ENCODE assay signal across 9 cellular contexts in the genomic region with DNA sequence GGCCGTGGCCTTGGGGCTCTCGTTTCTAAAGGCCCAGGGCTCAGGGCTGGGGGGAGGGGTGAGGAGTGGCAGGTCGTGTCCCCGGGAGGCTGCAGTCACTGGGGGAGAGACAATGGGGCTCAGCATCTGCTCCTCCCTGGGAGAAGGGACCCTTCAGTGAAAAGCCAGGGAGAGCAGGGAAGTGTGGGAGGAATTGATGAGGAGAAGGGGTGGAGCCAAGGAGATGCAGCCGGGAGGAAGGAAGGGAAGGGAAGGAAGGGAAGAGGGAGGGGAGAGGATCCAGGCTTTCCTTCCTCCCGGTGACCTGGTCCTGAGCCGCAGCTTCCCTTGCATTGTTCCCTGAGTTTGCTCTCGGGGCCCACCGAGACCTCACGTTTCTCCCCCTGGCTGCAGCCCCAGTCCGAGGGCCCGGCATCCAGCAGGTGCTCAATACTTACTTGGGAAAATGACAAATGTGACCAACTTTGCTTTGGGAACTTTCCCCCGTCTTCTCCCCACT. TPM values are rescaled to one million over a fixed set of nuclear protein-coding genes. Genes with fewer than 3 reads are reported as not detected.
DNase-seq lines count a peak whose midpoint lies in the region; ATAC-seq lines count a peak whose summit lies in the region.
"Had no signal": no experiment of that assay in that cellular context is flagged by ENCODE, and none has a peak within 500 bp of the region (broad histone marks: within the 10 kb centered on the region; RNA-seq: fewer than 3 reads in every experiment).

No MANE protein-coding gene starts in this region.

- no peak for DNase-seq in stimulated activated naive CD8-positive, alpha-beta T cell treated with anti-CD3 and anti-CD28 coated beads, Interleukin-15, amount 100 ng/mL, for 72 hours
- no peak for DNase-seq in stimulated activated naive CD8-positive, alpha-beta T cell treated with anti-CD3 and anti-CD28 coated beads, Interleukin-15, Interleukin-2, amounts not matched to agents 100 U/mL and 50 U/mL, for 24 hours
- no peak for DNase-seq in effector memory CD8-positive, alpha-beta T cell
- DNase-seq in mesenchymal stem cell, result peak; percentile 48
- no peak for DNase-seq in OCI-M1 (lab: John Stamatoyannopoulos, UW)
- DNase-seq in mucosa of gallbladder (ENCODE audit: low spot score), result no peak
- no peak for DNase-seq in stimulated activated naive CD4-positive, alpha-beta T cell (lab: John Stamatoyannopoulos, UW)
- DNase-seq in NCI-H2196 (lab: John Stamatoyannopoulos, UW; ENCODE audit: unreplicated experiment), result no peak
- DNase-seq: NCI-H1048 had no signal

- no peak overlapping the region for H2BK120ac ChIP-seq in mesenchymal stem cell (ENCODE audit: low read depth, low read length)

- peak overlapping the region; percentile 81 for H4K91ac ChIP-seq in mesenchymal stem cell (ENCODE audit: low read length)

- H3K4ac ChIP-seq in mesenchymal stem cell (ENCODE audit: low read depth in 1 of 2, low read length in 2 of 2), result peak overlapping the region; percentile 91

- ATAC-seq in stimulated activated naive CD8-positive, alpha-beta T cell treated with anti-CD3 and anti-CD28 coated beads, Interleukin-15, amount 100 ng/mL, for 72 hours, result no peak
- no peak for ATAC-seq in stimulated activated naive CD8-positive, alpha-beta T cell treated with anti-CD3 and anti-CD28 coated beads, Interleukin-15, Interleukin-2, amounts not matched to agents 100 U/mL and 50 U/mL, for 24 hours
- no peak for ATAC-seq in effector memory CD8-positive, alpha-beta T cell (replicated peaks)

- H3K27ac Mint-ChIP-seq in stimulated activated naive CD8-positive, alpha-beta T cell treated with anti-CD3 and anti-CD28 coated beads, Interleukin-15, amount 100 ng/mL, for 72 hours, result no peak overlapping the region
- H3K27ac Mint-ChIP-seq in effector memory CD8-positive, alpha-beta T cell, result no peak overlapping the region

- peaks cover 30% of the 10 kb centered on the region for H3K36me3 Mint-ChIP-seq in effector memory CD8-positive, alpha-beta T cell (ENCODE audit: insufficient read depth)

- H3K18ac ChIP-seq in mesenchymal stem cell (ENCODE audit: low read depth in 1 of 2, low read length in 2 of 2), result peak overlapping the region; percentile 79 to 97

- H3K4me2 ChIP-seq in mesenchymal stem cell (ENCODE audit: low read length, poor library complexity, severe bottlenecking), result peak overlapping the region; percentile 91

- no peak overlapping the region for H3K14ac ChIP-seq in mesenchymal stem cell (ENCODE audit: low read length in 2 of 2)

- peaks cover 27% of the 10 kb centered on the region for H3K4me1 ChIP-seq in mesenchymal stem cell (ENCODE audit: control insufficient read depth, insufficient read depth, low read depth, low read length)

- H2BK5ac ChIP-seq in mesenchymal stem cell (ENCODE audit: low read depth, low read length, poor library complexity, severe bottlenecking), result no peak overlapping the region

- peaks cover 0 to 2% of the 10 kb centered on the region in 2 experiments for H3K36me3 ChIP-seq in mesenchymal stem cell (ENCODE audit: control insufficient read depth in 1 of 2, insufficient read depth in 2 of 2, low read depth in 1 of 2, low read length in 2 of 2)

- H4K8ac ChIP-seq in mesenchymal stem cell (ENCODE audit: low read length), result peak overlapping the region; percentile 91

- H3K79me1 ChIP-seq in mesenchymal stem cell (replicated peaks; ENCODE audit: low read length, poor library complexity, severe bottlenecking), result peaks cover 12% of the 10 kb centered on the region

- peak overlapping the region; percentile 95 for H3K9ac ChIP-seq in mesenchymal stem cell (ENCODE audit: low read length)

- no peaks in the 10 kb centered on the region for H3K27me3 ChIP-seq in mesenchymal stem cell (ENCODE audit: control insufficient read depth in 1 of 2, insufficient read depth in 1 of 2, low read length in 2 of 2)

- no peak overlapping the region for H2AK5ac ChIP-seq in mesenchymal stem cell (ENCODE audit: low read length, severe bottlenecking)

- peaks cover 43% of the 10 kb centered on the region for H3K4me1 Mint-ChIP-seq in stimulated activated naive CD8-positive, alpha-beta T cell treated with anti-CD3 and anti-CD28 coated beads, Interleukin-15, amount 100 ng/mL, for 72 hours
- H3K4me1 Mint-ChIP-seq in effector memory CD8-positive, alpha-beta T cell (ENCODE audit: low read depth in 2 of 2), result peaks cover 18 to 26% of the 10 kb centered on the region in 2 donors

- H3K4me3 ChIP-seq in mesenchymal stem cell (ENCODE audit: insufficient read depth in 1 of 2, low read depth in 1 of 2, low read length in 2 of 2), result peak overlapping the region; percentile 61 to 87

- WGBS in mesenchymal stem cell, result 6% methylated on average over 13 of the region's 13 CpGs

- no peak overlapping the region for H2AFZ ChIP-seq in mesenchymal stem cell (ENCODE audit: low read depth, low read length)

- no peaks in the 10 kb centered on the region for H3K9me3 ChIP-seq in mesenchymal stem cell (ENCODE audit: control insufficient read depth, low read length)

- no peaks in the 10 kb centered on the region for H3K9me3 Mint-ChIP-seq in stimulated activated naive CD8-positive, alpha-beta T cell treated with anti-CD3 and anti-CD28 coated beads, Interleukin-15, amount 100 ng/mL, for 72 hours
- H3K9me3 Mint-ChIP-seq in effector memory CD8-positive, alpha-beta T cell, result no peaks in the 10 kb centered on the region

- peak overlapping the region; percentile 36 to 58 for H3K4me3 Mint-ChIP-seq in stimulated activated naive CD8-positive, alpha-beta T cell treated with anti-CD3 and anti-CD28 coated beads, Interleukin-15, amount 100 ng/mL, for 72 hours
- peak overlapping the region; percentile 31 to 46 for H3K4me3 Mint-ChIP-seq in effector memory CD8-positive, alpha-beta T cell

- H3K23ac ChIP-seq in mesenchymal stem cell (ENCODE audit: low read length in 2 of 2), result peak overlapping the region in 1 of 2 experiments; percentile 15

- peak overlapping the region in 1 of 2 experiments; percentile 23 for H2BK12ac ChIP-seq in mesenchymal stem cell (ENCODE audit: low read length in 2 of 2)

- peak overlapping the region; percentile 84 for H2BK15ac ChIP-seq in mesenchymal stem cell (ENCODE audit: low read depth, poor library complexity, severe bottlenecking)

- H3K27me3 Mint-ChIP-seq in stimulated activated naive CD8-positive, alpha-beta T cell treated with anti-CD3 and anti-CD28 coated beads, Interleukin-15, amount 100 ng/mL, for 72 hours, result no peaks in the 10 kb centered on the region
- H3K27me3 Mint-ChIP-seq in effector memory CD8-positive, alpha-beta T cell, result no peaks in the 10 kb centered on the region

- H3K27ac ChIP-seq in mesenchymal stem cell (ENCODE audit: low read length, poor library complexity, severe bottlenecking), result peak overlapping the region; percentile 19

RNA-seq across cellular contexts. Expression of gene ZNF710, which starts 1.4 kb away (rescaled TPM):
- polyA plus RNA-seq in mesenchymal stem cell (2013, experiment 1 of 2), result 23.3 TPM
- 23.3 TPM for polyA plus RNA-seq in mesenchymal stem cell (2013, experiment 2 of 2)
- 30.2 TPM for total RNA-seq in mucosa of gallbladder
